9 cellular contexts compared by ENCODE assay signal in genomic region chr2:106147665-106148064, GRCh38. TPM values are rescaled to one million over a fixed set of nuclear protein-coding genes. Genes with fewer than 3 reads are reported as not detected.
DNase-seq lines count a peak whose midpoint lies in the region; ATAC-seq, FAIRE-seq and TF ChIP-seq lines count a peak whose summit lies in the region.
"Had no signal": no experiment of that assay in that cellular context is flagged by ENCODE, and none has a peak within 500 bp of the region (broad histone marks: within the 10 kb centered on the region; RNA-seq: fewer than 3 reads in every experiment).

No MANE protein-coding gene starts in this region.

- H3K4me3 ChIP-seq in small intestine (ENCODE audit: low read depth in 1 of 2, low read length in 2 of 2), result no peak overlapping the region

- CTCF ChIA-PET in activated CD8-positive, alpha-beta T cell treated with anti-CD3 and anti-CD28 coated beads for 36 hours (lab: Charles Lee), result interaction anchor here (1.3 to 4.1 kb wide), 3 partner anchors 9 to 13 kb away, joined by 6 to 16 read pairs (median 7); no protein-coding TSS in a partner anchor

- peak; percentile 46 to 55 for ATAC-seq in activated CD4-positive, CD25-positive, alpha-beta regulatory T cell treated with anti-CD3 and anti-CD28 coated beads, Interleukin-2, amount 50 U/mL, for 24 hours
- ATAC-seq in HG03097 (IDR thresholded peaks at IDR 0.05; ENCODE audit: low FRiP score, unreplicated experiment) (peak; percentile 62), HG02763 (IDR thresholded peaks at IDR 0.05; ENCODE audit: unreplicated experiment) (no peak), GM18870 (IDR thresholded peaks at IDR 0.05; ENCODE audit: unreplicated experiment) (no peak)
- peak; percentile 48 for ATAC-seq in activated CD8-positive, alpha-beta T cell treated with anti-CD3 and anti-CD28 coated beads for 36 hours

- no peak for TF ChIP-seq CTCF in activated CD8-positive, alpha-beta T cell treated with anti-CD3 and anti-CD28 coated beads for 36 hours (IDR thresholded peaks at IDR 0.05)
- no peak for TF ChIP-seq CTCF in neural crest cell (conservative IDR thresholded peaks at IDR 0.05)

- H3K9me3 Mint-ChIP-seq in activated CD8-positive, alpha-beta T cell treated with anti-CD3 and anti-CD28 coated beads for 36 hours, result no peaks in the 10 kb centered on the region
- H3K9me3 Mint-ChIP-seq in neural crest cell, result peaks cover 2% of the 10 kb centered on the region

- 70 to 92% (median 80%) methylated on average over 3 of the region's 3 CpGs for WGBS in small intestine, 3 donors

- H3K27me3 ChIP-seq in small intestine (ENCODE audit: control insufficient read depth in 2 of 2, insufficient read depth in 2 of 2, low read length in 2 of 2), result no peaks in the 10 kb centered on the region

- H3K9me3 ChIP-seq in small intestine (ENCODE audit: control insufficient read depth, low read depth), result no peaks in the 10 kb centered on the region

- H3K27ac Mint-ChIP-seq in activated CD8-positive, alpha-beta T cell treated with anti-CD3 and anti-CD28 coated beads for 36 hours, result peak overlapping the region; percentile 87
- H3K27ac Mint-ChIP-seq in neural crest cell (ENCODE audit: unreplicated experiment), result peak overlapping the region; percentile 8

- intact Hi-C loops in activated CD8-positive, alpha-beta T cell treated with anti-CD3 and anti-CD28 coated beads for 36 hours (cut with micrococcal nuclease), result no loop called here

- no peaks in the 10 kb centered on the region for H3K36me3 ChIP-seq in small intestine (ENCODE audit: control insufficient read depth in 2 of 2, insufficient read depth in 2 of 2, low read length in 2 of 2)

- no peaks in the 10 kb centered on the region for H3K27me3 Mint-ChIP-seq in activated CD8-positive, alpha-beta T cell treated with anti-CD3 and anti-CD28 coated beads for 36 hours
- no peaks in the 10 kb centered on the region for H3K27me3 Mint-ChIP-seq in neural crest cell (ENCODE audit: low read depth)

- POLR2A ChIA-PET in activated CD8-positive, alpha-beta T cell treated with anti-CD3 and anti-CD28 coated beads for 36 hours (lab: Charles Lee), result interaction anchor here (1.1 to 3.4 kb wide), 4 partner anchors 11 to 46 kb away, joined by 3 to 15 read pairs (median 4); no protein-coding TSS in a partner anchor

- no peaks in the 10 kb centered on the region for H3K4me1 ChIP-seq in small intestine (ENCODE audit: control insufficient read depth in 2 of 2, insufficient read depth in 1 of 2, low read depth in 1 of 2, low read length in 1 of 2)

- no peak for FAIRE-seq in small intestine (lab: Jason Lieb, UNC)

- H3K27ac ChIP-seq in small intestine (ENCODE audit: low read depth in 1 of 2, low read length in 1 of 2), result no peak overlapping the region

- peaks cover 68% of the 10 kb centered on the region for H3K36me3 Mint-ChIP-seq in activated CD8-positive, alpha-beta T cell treated with anti-CD3 and anti-CD28 coated beads for 36 hours (ENCODE audit: low read depth)
- peaks cover 35% of the 10 kb centered on the region for H3K36me3 Mint-ChIP-seq in neural crest cell (ENCODE audit: low read depth)

- H3K4me3 Mint-ChIP-seq in activated CD8-positive, alpha-beta T cell treated with anti-CD3 and anti-CD28 coated beads for 36 hours, result no peak overlapping the region
- H3K4me3 Mint-ChIP-seq in neural crest cell, result no peak overlapping the region

- H3K4me1 Mint-ChIP-seq in activated CD8-positive, alpha-beta T cell treated with anti-CD3 and anti-CD28 coated beads for 36 hours (ENCODE audit: low read depth), result peaks cover 55% of the 10 kb centered on the region
- peaks cover 44% of the 10 kb centered on the region for H3K4me1 Mint-ChIP-seq in neural crest cell

- DNase-seq in activated CD4-positive, CD25-positive, alpha-beta regulatory T cell (lab: John Stamatoyannopoulos, UW), result no peak
- DNase-seq in activated CD8-positive, alpha-beta T cell treated with anti-CD3 and anti-CD28 coated beads for 36 hours, result peak; percentile 37
- DNase-seq in neural crest cell (ENCODE audit: low read depth, low spot score) (no peak), small intestine (no peak)
- DNase-seq: posterior cingulate gyrus had no signal

RNA-seq across cellular contexts. Expression of gene UXS1, which starts 46.4 kb away (rescaled TPM):
- 10 to 100 TPM; 47.4 to 47.8 TPM for total RNA-seq in activated CD8-positive, alpha-beta T cell treated with anti-CD3 and anti-CD28 coated beads for 36 hours
- total RNA-seq in neural crest cell, result 50.2 and 55.4 TPM in 2 replicates
- polyA plus RNA-seq in small intestine, result 10 to 100 TPM in 1 of 3 donors, 1 to 10 TPM in 2; 5.1 to 16.3 (median 5.6) TPM

Comparison
In these comparisons a context has a peak if more than half of its experiments do, and no peak if none do; other contexts are left out.
1. ATAC-seq: peak in activated CD4-positive, CD25-positive, alpha-beta regulatory T cell treated with anti-CD3 and anti-CD28 coated beads, Interleukin-2, amount 50 U/mL, for 24 hours (2 of 2), HG03097 (single experiment) and activated CD8-positive, alpha-beta T cell treated with anti-CD3 and anti-CD28 coated beads for 36 hours (single experiment); none in HG02763 (single experiment) and GM18870 (single experiment).